In the genomic region with DNA sequence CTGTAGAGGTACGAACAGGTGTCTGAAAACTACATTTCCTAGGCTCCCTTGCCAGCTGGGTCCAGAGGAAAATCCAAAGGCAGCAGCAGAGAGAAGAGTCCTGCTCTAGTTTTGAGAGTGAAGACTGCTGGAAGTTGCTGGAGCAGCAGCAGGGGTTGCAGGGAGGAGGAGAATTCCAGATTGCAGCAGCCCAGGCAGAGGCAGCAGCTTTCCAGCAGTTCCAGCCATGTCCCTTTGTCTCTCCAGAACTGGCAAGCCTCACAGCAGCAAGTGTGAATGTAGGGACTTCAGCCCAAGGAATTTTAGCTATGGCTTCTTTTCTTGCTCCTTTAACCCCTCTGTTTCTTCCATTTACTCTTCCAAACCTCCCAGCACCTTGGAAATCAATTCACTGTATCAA, we compare ENCODE assay signal across 29 cellular contexts.
"Had no signal": no experiment of that assay in that cellular context is flagged by ENCODE, and none has a peak within 500 bp of the region (broad histone marks: within the 10 kb centered on the region; RNA-seq: fewer than 3 reads in every experiment).

No MANE protein-coding gene starts in this region.

- H3K36me3 ChIP-seq: adrenal gland, colonic mucosa had no signal

- H3K27me3 Mint-ChIP-seq: activated CD4-positive, alpha-beta memory T cell treated with anti-CD3 and anti-CD28 coated beads for 36 hours; activated CD8-positive, alpha-beta memory T cell treated with anti-CD3 and anti-CD28 coated beads, Interleukin-2, amount 10 ng/mL, durations not matched to agents 7 days and 5 days; activated naive CD4-positive, alpha-beta T cell treated with anti-CD3 and anti-CD28 coated beads, Interleukin-2, amount 50 U/mL, for 24 hours; activated naive CD8-positive, alpha-beta T cell treated with anti-CD3 and anti-CD28 coated beads for 36 hours; activated naive CD8-positive, alpha-beta T cell treated with anti-CD3 and anti-CD28 coated beads, Interleukin-2, amount 50 U/mL, for 24 hours had no signal

- H3K27ac Mint-ChIP-seq: activated B cell treated with CpG ODN at 0.5 μM for 24 hours; activated CD4-positive, alpha-beta memory T cell treated with anti-CD3 and anti-CD28 coated beads for 36 hours; activated CD8-positive, alpha-beta memory T cell treated with anti-CD3 and anti-CD28 coated beads, Interleukin-2, amount 10 ng/mL, durations not matched to agents 7 days and 5 days; activated CD8-positive, alpha-beta T cell treated with anti-CD3 and anti-CD28 coated beads, Interleukin-2, amount 10 ng/mL, durations not matched to agents 7 days and 5 days; activated naive CD4-positive, alpha-beta T cell treated with anti-CD3 and anti-CD28 coated beads for 36 hours; activated naive CD4-positive, alpha-beta T cell treated with anti-CD3 and anti-CD28 coated beads, Interleukin-2, amount 50 U/mL, for 24 hours; activated naive CD8-positive, alpha-beta T cell treated with anti-CD3 and anti-CD28 coated beads for 36 hours; activated naive CD8-positive, alpha-beta T cell treated with anti-CD3 and anti-CD28 coated beads, Interleukin-2, amount 50 U/mL, for 24 hours; activated T-helper 1 cell treated with anti-CD3 and anti-CD28 coated beads, Interleukin-12 subunit alpha, Interleukin-12 subunit beta, Interleukin-2, Interleukin-4 antibody, amounts not matched to agents 30 ng/mL and 10 ng/mL and 1 ng/mL, durations not matched to agents 14 hours and 24 hours and 36 hours; activated T-helper 2 cell treated with anti-CD3 and anti-CD28 coated beads, Interferon-gamma antibody, Interleukin-2, Interleukin-4, amounts not matched to agents 10 μg/mL and 5 μg/mL and 100 μg/mL, durations not matched to agents 14 hours and 24 hours and 36 hours; dendritic cell treated with granulocyte-macrophage colony-stimulating factor and Interleukin-4, amounts not matched to agents 40 ng/mL and 50 ng/mL, for 4 days had no signal

- H3K4me3 ChIP-seq: adrenal gland, body of pancreas, colonic mucosa had no signal

- H3K4me3 Mint-ChIP-seq: activated B cell treated with CpG ODN at 0.5 μM for 24 hours; activated CD4-positive, alpha-beta memory T cell treated with anti-CD3 and anti-CD28 coated beads for 36 hours; activated CD8-positive, alpha-beta memory T cell treated with anti-CD3 and anti-CD28 coated beads, Interleukin-2, amount 10 ng/mL, durations not matched to agents 7 days and 5 days; activated CD8-positive, alpha-beta T cell treated with anti-CD3 and anti-CD28 coated beads, Interleukin-2, amount 10 ng/mL, durations not matched to agents 7 days and 5 days; activated naive CD4-positive, alpha-beta T cell treated with anti-CD3 and anti-CD28 coated beads for 36 hours; activated naive CD4-positive, alpha-beta T cell treated with anti-CD3 and anti-CD28 coated beads, Interleukin-2, amount 50 U/mL, for 24 hours; activated naive CD8-positive, alpha-beta T cell treated with anti-CD3 and anti-CD28 coated beads for 36 hours; activated naive CD8-positive, alpha-beta T cell treated with anti-CD3 and anti-CD28 coated beads, Interleukin-2, amount 50 U/mL, for 24 hours; activated T-helper 1 cell treated with anti-CD3 and anti-CD28 coated beads, Interleukin-12 subunit alpha, Interleukin-12 subunit beta, Interleukin-2, Interleukin-4 antibody, amounts not matched to agents 30 ng/mL and 10 ng/mL and 1 ng/mL, durations not matched to agents 14 hours and 24 hours and 36 hours; dendritic cell treated with granulocyte-macrophage colony-stimulating factor and Interleukin-4, amounts not matched to agents 40 ng/mL and 50 ng/mL, for 4 days had no signal

- H3K9me3 ChIP-seq: adrenal gland, body of pancreas, colonic mucosa had no signal

- H3K4me1 ChIP-seq: adrenal gland, colonic mucosa had no signal

- H3K27me3 ChIP-seq: adrenal gland, body of pancreas, colonic mucosa had no signal

- H3K9me3 Mint-ChIP-seq: activated B cell treated with CpG ODN at 0.5 μM for 24 hours; activated CD4-positive, alpha-beta memory T cell treated with anti-CD3 and anti-CD28 coated beads for 36 hours; activated naive CD4-positive, alpha-beta T cell treated with anti-CD3 and anti-CD28 coated beads, Interleukin-2, amount 50 U/mL, for 24 hours; activated T-helper 1 cell treated with anti-CD3 and anti-CD28 coated beads, Interleukin-12 subunit alpha, Interleukin-12 subunit beta, Interleukin-2, Interleukin-4 antibody, amounts not matched to agents 30 ng/mL and 10 ng/mL and 1 ng/mL, durations not matched to agents 14 hours and 24 hours and 36 hours; activated T-helper 2 cell treated with anti-CD3 and anti-CD28 coated beads, Interferon-gamma antibody, Interleukin-2, Interleukin-4, amounts not matched to agents 10 μg/mL and 5 μg/mL and 100 μg/mL, durations not matched to agents 14 hours and 24 hours and 36 hours; dendritic cell treated with granulocyte-macrophage colony-stimulating factor and Interleukin-4, amounts not matched to agents 40 ng/mL and 50 ng/mL, for 4 days had no signal

- FAIRE-seq: frontal cortex, TTC549 had no signal

- DNase-seq: activated B cell treated with CpG ODN at 0.5 μM for 24 hours; activated CD4-positive, alpha-beta memory T cell treated with anti-CD3 and anti-CD28 coated beads for 36 hours; activated CD4-positive, alpha-beta T cell treated with anti-CD3 and anti-CD28 coated beads for 48 hours; activated CD8-positive, alpha-beta memory T cell treated with anti-CD3 and anti-CD28 coated beads, Interleukin-2, amount 10 ng/mL, durations not matched to agents 7 days and 5 days; activated CD8-positive, alpha-beta memory T cell treated with anti-CD3 and anti-CD28 coated beads, Interleukin-2, amount 50 U/mL, for 4 hours; activated CD8-positive, alpha-beta T cell treated with anti-CD3 and anti-CD28 coated beads, Interleukin-2, amount 10 ng/mL, durations not matched to agents 7 days and 5 days; activated effector memory CD4-positive, alpha-beta T cell treated with anti-CD3 and anti-CD28 coated beads, Interleukin-2, amount 50 U/mL, for 16 hours; activated naive CD4-positive, alpha-beta T cell treated with anti-CD3 and anti-CD28 coated beads for 36 hours; activated naive CD8-positive, alpha-beta T cell treated with anti-CD3 and anti-CD28 coated beads for 36 hours; activated naive CD8-positive, alpha-beta T cell treated with anti-CD3 and anti-CD28 coated beads, Interleukin-2, amount 50 U/mL, for 24 hours; activated T-cell treated with anti-CD3 and anti-CD28 coated beads, Interleukin-2, amount 50 U/mL, for 1 hour; activated T-cell treated with anti-CD3 and anti-CD28 coated beads, Interleukin-2, amount 50 U/mL, for 48 hours; adrenal gland; aorta; body of pancreas; caudate nucleus; colonic mucosa; effector CD8-positive, alpha-beta T cell; foreskin fibroblast; T-helper 2 cell had no signal

- H3K4me1 Mint-ChIP-seq: activated CD8-positive, alpha-beta memory T cell treated with anti-CD3 and anti-CD28 coated beads, Interleukin-2, amount 10 ng/mL, durations not matched to agents 7 days and 5 days; activated naive CD8-positive, alpha-beta T cell treated with anti-CD3 and anti-CD28 coated beads for 36 hours had no signal

- H3K27ac ChIP-seq: adrenal gland, body of pancreas, colonic mucosa, VCaP had no signal

- H3K36me3 Mint-ChIP-seq: activated CD8-positive, alpha-beta memory T cell treated with anti-CD3 and anti-CD28 coated beads, Interleukin-2, amount 10 ng/mL, durations not matched to agents 7 days and 5 days; activated naive CD4-positive, alpha-beta T cell treated with anti-CD3 and anti-CD28 coated beads, Interleukin-2, amount 50 U/mL, for 24 hours had no signal

- ATAC-seq: activated CD4-positive, CD25-positive, alpha-beta regulatory T cell treated with anti-CD3 and anti-CD28 coated beads, Interleukin-2, amount 50 U/mL, for 24 hours; activated CD8-positive, alpha-beta memory T cell treated with anti-CD3 and anti-CD28 coated beads, Interleukin-2, amount 10 ng/mL, durations not matched to agents 7 days and 5 days; activated CD8-positive, alpha-beta T cell treated with anti-CD3 and anti-CD28 coated beads, Interleukin-2, amount 10 ng/mL, durations not matched to agents 7 days and 5 days; activated naive CD8-positive, alpha-beta T cell treated with anti-CD3 and anti-CD28 coated beads, Interleukin-2, amount 50 U/mL, for 24 hours; body of pancreas; esophagus mucosa had no signal
